2 cellular contexts compared by ENCODE assay signal in genomic region chr12:28144059-28144458, GRCh38.
TF ChIP-seq lines count a peak whose summit lies in the region.

No MANE protein-coding gene starts in this region.

TF ChIP-seq in GM23338, 12 proteins besides CTCF, POLR2A, EP300 and RAD21:
- TF ChIP-seq REST (IDR thresholded peaks at IDR 0.05; ENCODE audit: unreplicated experiment) (no peak), JUNB (IDR thresholded peaks at IDR 0.05; ENCODE audit: unreplicated experiment) (no peak), STAT1 (IDR thresholded peaks at IDR 0.05; ENCODE audit: unreplicated experiment) (no peak), CREB1 (CRISPR knock-in tag; IDR thresholded peaks at IDR 0.05; ENCODE audit: low read depth) (no peak), ZNF462 (CRISPR knock-in tag; IDR thresholded peaks at IDR 0.05) (no peak), ZNF114 (CRISPR knock-in tag; IDR thresholded peaks at IDR 0.05) (no peak), ZNF331 (CRISPR knock-in tag; IDR thresholded peaks at IDR 0.05; ENCODE audit: low read depth) (no peak), EZH2 (IDR thresholded peaks at IDR 0.05; ENCODE audit: low read depth, unreplicated experiment) (no peak), POLR2AphosphoS5 (IDR thresholded peaks at IDR 0.05; ENCODE audit: low read depth) (no peak), ETS1 (IDR thresholded peaks at IDR 0.05) (no peak), NANOG (IDR thresholded peaks at IDR 0.05; ENCODE audit: borderline replicate concordance) (no peak), EZH2phosphoT487 (IDR thresholded peaks at IDR 0.05; ENCODE audit: unreplicated experiment) (no peak)

TF ChIP-seq in GM12878, 131 proteins besides CTCF, POLR2A, EP300 and RAD21 (continued from another document):
- no peak for TF ChIP-seq ZBED1 (IDR thresholded peaks at IDR 0.05; ENCODE audit: borderline replicate concordance)
